18 cellular contexts compared by ENCODE assay signal in the genomic region with DNA sequence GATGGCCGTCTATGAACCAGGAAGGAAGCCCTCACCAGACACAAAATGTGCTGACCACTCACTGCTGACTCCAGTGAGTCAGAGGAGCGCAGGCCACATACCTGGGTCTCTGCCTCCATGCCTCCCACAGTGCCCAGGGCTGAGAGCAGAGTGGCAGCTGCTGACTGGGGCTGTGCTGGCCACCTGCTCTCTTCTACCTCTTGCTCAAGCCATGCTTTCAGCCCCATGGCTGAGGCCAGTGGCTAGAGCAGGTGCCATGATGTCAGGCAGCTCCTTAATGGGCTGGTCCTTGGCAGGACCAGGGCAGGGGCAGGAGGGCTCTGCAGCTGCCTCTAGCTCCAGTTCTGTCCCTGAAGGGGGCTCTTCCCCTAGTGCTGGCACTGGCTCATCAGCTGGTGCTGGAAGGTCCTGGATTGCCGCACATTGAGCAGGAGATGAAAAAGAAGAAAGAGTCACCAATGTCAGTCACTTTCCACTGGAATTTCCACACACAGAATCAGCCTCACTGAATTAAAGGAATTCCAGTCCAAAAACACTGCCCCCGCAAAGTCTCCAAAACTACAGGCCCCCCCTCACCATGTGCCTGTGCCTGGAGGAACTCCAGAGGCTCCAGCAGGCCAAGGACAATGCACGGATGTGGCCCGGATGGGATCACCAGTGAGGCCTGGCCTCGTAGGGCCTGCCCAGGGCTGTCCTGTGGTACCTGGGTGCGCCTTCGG.
"Had no signal": no experiment of that assay in that cellular context is flagged by ENCODE, and none has a peak within 500 bp of the region (broad histone marks: within the 10 kb centered on the region; RNA-seq: fewer than 3 reads in every experiment).

No MANE protein-coding gene starts in this region.

- DNase-seq: activated B cell treated with CpG ODN at 0.5 μM for 24 hours; activated CD4-positive, alpha-beta memory T cell treated with anti-CD3 and anti-CD28 coated beads, Interleukin-2, amount 10 ng/mL, durations not matched to agents 7 days and 5 days; activated CD4-positive, alpha-beta T cell treated with anti-CD3 and anti-CD28 coated beads for 48 hours; activated naive CD4-positive, alpha-beta T cell treated with anti-CD3 and anti-CD28 coated beads for 36 hours; activated T-cell treated with anti-CD3 and anti-CD28 coated beads, Interleukin-2, amount 50 U/mL, for 24 hours; body of pancreas; caudate nucleus; erythroblast; gastrocnemius medialis; left ventricle myocardium inferior; mucosa of descending colon; naive thymus-derived CD8-positive, alpha-beta T cell; T-cell; transverse colon had no signal

- H3K4me3 Mint-ChIP-seq: activated B cell treated with CpG ODN at 0.5 μM for 24 hours; activated CD4-positive, alpha-beta memory T cell treated with anti-CD3 and anti-CD28 coated beads, Interleukin-2, amount 10 ng/mL, durations not matched to agents 7 days and 5 days; activated naive CD4-positive, alpha-beta T cell treated with anti-CD3 and anti-CD28 coated beads for 36 hours; activated T-cell treated with anti-CD3 and anti-CD28 coated beads, Interleukin-2, amount 50 U/mL, for 24 hours; naive thymus-derived CD8-positive, alpha-beta T cell; stimulated activated naive CD8-positive, alpha-beta T cell treated with anti-CD3 and anti-CD28 coated beads, Interleukin-15, Interleukin-2, amounts not matched to agents 100 ng/mL and 50 ng/mL, for 24 hours; T-cell had no signal

- H3K36me3 ChIP-seq: gastrocnemius medialis, heart left ventricle, left ventricle myocardium inferior, right atrium auricular region, transverse colon had no signal

- H3K36me3 Mint-ChIP-seq: naive thymus-derived CD8-positive, alpha-beta T cell had no signal

- H3K27me3 ChIP-seq: body of pancreas, gastrocnemius medialis, right atrium auricular region had no signal

- H3K4me3 ChIP-seq: body of pancreas, gastrocnemius medialis, heart left ventricle, left ventricle myocardium inferior, mucosa of descending colon, right atrium auricular region, skin epidermis, transverse colon had no signal

- H3K27ac Mint-ChIP-seq: activated B cell treated with CpG ODN at 0.5 μM for 24 hours; activated CD4-positive, alpha-beta memory T cell treated with anti-CD3 and anti-CD28 coated beads, Interleukin-2, amount 10 ng/mL, durations not matched to agents 7 days and 5 days; activated naive CD4-positive, alpha-beta T cell treated with anti-CD3 and anti-CD28 coated beads for 36 hours; activated T-cell treated with anti-CD3 and anti-CD28 coated beads, Interleukin-2, amount 50 U/mL, for 24 hours; naive thymus-derived CD8-positive, alpha-beta T cell; stimulated activated naive CD8-positive, alpha-beta T cell treated with anti-CD3 and anti-CD28 coated beads, Interleukin-15, Interleukin-2, amounts not matched to agents 100 ng/mL and 50 ng/mL, for 24 hours; T-cell had no signal

- H3K9me3 Mint-ChIP-seq: activated B cell treated with CpG ODN at 0.5 μM for 24 hours; activated CD4-positive, alpha-beta memory T cell treated with anti-CD3 and anti-CD28 coated beads, Interleukin-2, amount 10 ng/mL, durations not matched to agents 7 days and 5 days; activated naive CD4-positive, alpha-beta T cell treated with anti-CD3 and anti-CD28 coated beads for 36 hours; activated T-cell treated with anti-CD3 and anti-CD28 coated beads, Interleukin-2, amount 50 U/mL, for 24 hours; naive thymus-derived CD8-positive, alpha-beta T cell; stimulated activated naive CD8-positive, alpha-beta T cell treated with anti-CD3 and anti-CD28 coated beads, Interleukin-15, Interleukin-2, amounts not matched to agents 100 ng/mL and 50 ng/mL, for 24 hours; T-cell had no signal

- H3K9me3 ChIP-seq: body of pancreas, gastrocnemius medialis, heart left ventricle, left ventricle myocardium inferior, mucosa of descending colon, right atrium auricular region, transverse colon had no signal

- ATAC-seq: body of pancreas; gastrocnemius medialis; heart left ventricle; mucosa of descending colon; naive thymus-derived CD8-positive, alpha-beta T cell; T-cell had no signal

- H3K27me3 Mint-ChIP-seq: activated B cell treated with CpG ODN at 0.5 μM for 24 hours; stimulated activated naive CD8-positive, alpha-beta T cell treated with anti-CD3 and anti-CD28 coated beads, Interleukin-15, Interleukin-2, amounts not matched to agents 100 ng/mL and 50 ng/mL, for 24 hours had no signal

- H3K27ac ChIP-seq: body of pancreas, gastrocnemius medialis, heart left ventricle, left ventricle myocardium inferior, right atrium auricular region, skin epidermis, transverse colon had no signal

- H3K4me1 ChIP-seq: body of pancreas, gastrocnemius medialis, heart left ventricle, left ventricle myocardium inferior, right atrium auricular region, transverse colon had no signal
